ENCODE assay signal across 19 cellular contexts in genomic region chr7:44224951-44225565, GRCh38. TPM values are rescaled to one million over a fixed set of nuclear protein-coding genes. Genes with fewer than 3 reads are reported as not detected.
"Had no signal": no experiment of that assay in that cellular context is flagged by ENCODE, and none has a peak within 500 bp of the region (broad histone marks: within the 10 kb centered on the region; RNA-seq: fewer than 3 reads in every experiment).

No MANE protein-coding gene starts in this region.

- H3K36me3 ChIP-seq: adrenal gland, neural progenitor cell, prostate gland, sigmoid colon had no signal

- H3K27me3 ChIP-seq: adrenal gland, dorsolateral prefrontal cortex, foreskin keratinocyte, neural progenitor cell had no signal

- H2AFZ ChIP-seq: neural progenitor cell had no signal

- H3K4me3 ChIP-seq: adrenal gland, dorsolateral prefrontal cortex, neural progenitor cell, prostate gland, sigmoid colon had no signal

- H3K4me1 ChIP-seq: adrenal gland, prostate gland, sigmoid colon had no signal

- DNase-seq: activated CD4-positive, alpha-beta T cell treated with anti-CD3 and anti-CD28 coated beads for 36 hours; activated CD4-positive, alpha-beta T cell treated with anti-CD3 and anti-CD28 coated beads, Interleukin-2, amount 50 U/mL, for 48 hours; activated gamma-delta T cell treated with Interleukin-2 at 50 U/mL for 16 hours; adrenal gland; hypothalamus; islet precursor cell; mesendoderm; naive thymus-derived CD4-positive, alpha-beta T cell; sigmoid colon; stimulated activated CD4-positive, alpha-beta T cell treated with anti-CD3 and anti-CD28 coated beads, Interleukin-4, amount 100 ng/mL, for 4 hours had no signal

- FAIRE-seq: colon had no signal

- H3K9me3 ChIP-seq: adrenal gland, prostate gland, sigmoid colon had no signal

- H3K9ac ChIP-seq: neural progenitor cell had no signal

- ATAC-seq: activated CD4-positive, alpha-beta T cell treated with anti-CD3 and anti-CD28 coated beads for 36 hours; activated naive CD4-positive, alpha-beta T cell treated with anti-CD3 and anti-CD28 coated beads, Interleukin-2, amount 50 U/mL, for 72 hours; naive thymus-derived CD4-positive, alpha-beta T cell; stimulated activated memory B cell treated with anti-CD40 and anti-IgM and Interleukin-4, amounts not matched to agents 10 μg/mL and 1 μg/mL and 100 μg/mL, for 72 hours had no signal

- H3K27ac ChIP-seq: adrenal gland, epithelial cell of prostate, foreskin keratinocyte, neural progenitor cell, prostate gland, sigmoid colon had no signal

RNA-seq across cellular contexts. Expression of gene GCK, which starts 35.8 kb away (rescaled TPM):
- total RNA-seq: osteocyte had no signal
